ENCODE assay signal across 21 cellular contexts in genomic region chr3:110272525-110272924, GRCh38.
A peak's percentile ranks its signal among the peaks of the same experiment; 100 is the strongest.
DNase-seq lines count a peak whose midpoint lies in the region; ATAC-seq and TF ChIP-seq lines count a peak whose summit lies in the region.
"Had no signal": no experiment of that assay in that cellular context is flagged by ENCODE, and none has a peak within 500 bp of the region (broad histone marks: within the 10 kb centered on the region; RNA-seq: fewer than 3 reads in every experiment).

No MANE protein-coding gene starts in this region.

- H3K9me3 Mint-ChIP-seq in WTC11 (no peaks in the 10 kb centered on the region), mesothelial cell of epicardium (no peaks in the 10 kb centered on the region)
- H3K9me3 Mint-ChIP-seq: CD8-positive, alpha-beta memory T cell had no signal

- H3K27ac Mint-ChIP-seq in WTC11: peak overlapping the region; percentile 27
- peak overlapping the region; percentile 19 for H3K27ac Mint-ChIP-seq in mesothelial cell of epicardium
- H3K27ac Mint-ChIP-seq: CD8-positive, alpha-beta memory T cell had no signal

- H3K4me3 Mint-ChIP-seq in WTC11 (peak overlapping the region; percentile 51), mesothelial cell of epicardium (no peak overlapping the region)
- H3K4me3 Mint-ChIP-seq: CD8-positive, alpha-beta memory T cell had no signal

- H3K36me3 Mint-ChIP-seq in WTC11 (no peaks in the 10 kb centered on the region), mesothelial cell of epicardium (no peaks in the 10 kb centered on the region)
- H3K36me3 Mint-ChIP-seq: CD8-positive, alpha-beta memory T cell had no signal

- intact Hi-C loops in posterior vena cava (cut with DNase I): no loop called here

- H3K4me1 Mint-ChIP-seq in WTC11 (peaks cover 39% of the 10 kb centered on the region), mesothelial cell of epicardium (peaks cover 12% of the 10 kb centered on the region)
- H3K4me1 Mint-ChIP-seq: CD8-positive, alpha-beta memory T cell had no signal

- no peak for TF ChIP-seq CTCF in WTC11 (IDR thresholded peaks at IDR 0.05)
- no peak for TF ChIP-seq CTCF in mesothelial cell of epicardium (IDR thresholded peaks at IDR 0.05; ENCODE audit: unreplicated experiment)

- DNase-seq in NCI-H187 treated with DMSO at 0.1 percent for 48 hours (lab: John Stamatoyannopoulos, UW): peak; percentile 5
- DNase-seq in NCI-H187 (lab: John Stamatoyannopoulos, UW): no peak
- DNase-seq in WTC11 (ENCODE audit: low spot score): no peak
- no peak for DNase-seq in mesothelial cell of epicardium (ENCODE audit: low spot score in 2 of 2, unreplicated experiment in 2 of 2)
- no peak for DNase-seq in posterior vena cava (ENCODE audit: low spot score)
- DNase-seq in NCI-H1092 (lab: John Stamatoyannopoulos, UW): no peak
- DNase-seq: AML-193; C1 segment of cervical spinal cord; Calu3; CD8-positive, alpha-beta memory T cell; GM23248; Karpas-422; NCI-H1436; NCI-H2029; NCI-H2171; NCI-H345; NCI-H526 treated with DMSO at 0.1 percent for 48 hours; T-helper 1 cell had no signal

- H3K27me3 Mint-ChIP-seq in WTC11 (ENCODE audit: low read depth): no peaks in the 10 kb centered on the region
- H3K27me3 Mint-ChIP-seq in mesothelial cell of epicardium (ENCODE audit: low read depth): no peaks in the 10 kb centered on the region
- H3K27me3 Mint-ChIP-seq: CD8-positive, alpha-beta memory T cell had no signal

- POLR2A ChIA-PET in WTC11 (lab: Charles Lee): no interaction called here

- CTCF ChIA-PET in WTC11 (lab: Charles Lee): no interaction called here

- ATAC-seq in WTC11 (peak; percentile 60), GM19328 (IDR thresholded peaks at IDR 0.05; ENCODE audit: unreplicated experiment) (no peak)
- ATAC-seq: HCT116, Right ventricle myocardium inferior had no signal

TF ChIP-seq in WTC11, 78 proteins besides CTCF, POLR2A, EP300 and RAD21:
- no peak for TF ChIP-seq SOX15 (CRISPR knock-in tag; IDR thresholded peaks at IDR 0.05)
- no peak for TF ChIP-seq FOXJ3 (CRISPR knock-in tag; IDR thresholded peaks at IDR 0.05; ENCODE audit: borderline replicate concordance)
- TF ChIP-seq NFATC4 (CRISPR knock-in tag; IDR thresholded peaks at IDR 0.05): no peak
- TF ChIP-seq MLX (CRISPR knock-in tag; IDR thresholded peaks at IDR 0.05): no peak
- no peak for TF ChIP-seq TP53 (CRISPR knock-in tag; IDR thresholded peaks at IDR 0.05)
- no peak for TF ChIP-seq MXD4 (CRISPR knock-in tag; IDR thresholded peaks at IDR 0.05; ENCODE audit: borderline replicate concordance)
- no peak for TF ChIP-seq ZNF396 (CRISPR knock-in tag; IDR thresholded peaks at IDR 0.05; ENCODE audit: borderline replicate concordance)
TF ChIP-seq in WTC11: peak in this region for 0.
